Comparison of ENCODE assay signal across 27 cellular contexts in genomic region chr18:75472391-75472790, GRCh38. TPM values are rescaled to one million over a fixed set of nuclear protein-coding genes. Genes with fewer than 3 reads are reported as not detected.
"Had no signal": no experiment of that assay in that cellular context is flagged by ENCODE, and none has a peak within 500 bp of the region (broad histone marks: within the 10 kb centered on the region; RNA-seq: fewer than 3 reads in every experiment).

No MANE protein-coding gene starts in this region.

- H3K4me3 ChIP-seq: cardiac muscle cell, SK-N-MC had no signal

- H3K27me3 ChIP-seq: brain microvascular endothelial cell, cardiac muscle cell had no signal

- H3K36me3 ChIP-seq: brain microvascular endothelial cell, cardiac muscle cell had no signal

- H3K27ac ChIP-seq: brain microvascular endothelial cell, cardiac muscle cell, SK-N-MC, VCaP had no signal

- ATAC-seq: activated CD4-positive, alpha-beta T cell treated with anti-CD3 and anti-CD28 coated beads for 36 hours; activated CD8-positive, alpha-beta T cell treated with anti-CD3 and anti-CD28 coated beads for 36 hours; activated T-cell treated with anti-CD3 and anti-CD28 coated beads, Interleukin-2, amount 50 U/mL, for 72 hours; PC-3; T-cell had no signal

- FAIRE-seq: RCC 7860, TTC549 had no signal

- DNase-seq: activated CD4-positive, alpha-beta T cell treated with anti-CD3 and anti-CD28 coated beads for 36 hours; activated CD4-positive, CD25-positive, alpha-beta regulatory T cell; activated CD8-positive, alpha-beta memory T cell treated with anti-CD3 and anti-CD28 coated beads, Interleukin-2, amount 50 U/mL, for 4 hours; activated CD8-positive, alpha-beta T cell treated with anti-CD3 and anti-CD28 coated beads for 36 hours; activated gamma-delta T cell treated with Interleukin-2 at 50 U/mL for 16 hours; activated naive CD4-positive, alpha-beta T cell treated with anti-CD3 and anti-CD28 coated beads, Interleukin-2, amount 10 ng/mL, durations not matched to agents 7 days and 5 days; activated naive CD8-positive, alpha-beta T cell treated with anti-CD3 and anti-CD28 coated beads for 36 hours; activated T-cell treated with anti-CD3 and anti-CD28 coated beads, Interleukin-2, amount 50 U/mL, for 72 hours; brain microvascular endothelial cell; Karpas-422; NCI-H1048; NCI-H1694 treated with DMSO at 0.1 percent for 48 hours; NCI-H2029 treated with DMSO at 0.1 percent for 48 hours; NCI-H446; NCI-H524; PC-3; SHP77 treated with DMSO at 0.1 percent for 48 hours; T-cell; T-helper 2 cell; T1000 had no signal

RNA-seq across cellular contexts. Expression of gene SMIM21, which starts 44.9 kb away (rescaled TPM):
- total RNA-seq: activated CD4-positive, alpha-beta T cell treated with anti-CD3 and anti-CD28 coated beads for 36 hours; activated CD8-positive, alpha-beta T cell treated with anti-CD3 and anti-CD28 coated beads for 36 hours; activated naive CD8-positive, alpha-beta T cell treated with anti-CD3 and anti-CD28 coated beads for 36 hours; activated T-cell treated with anti-CD3 and anti-CD28 coated beads, Interleukin-2, amount 50 U/mL, for 72 hours; activated T-helper 2 cell treated with anti-CD3 and anti-CD28 coated beads, Interferon-gamma antibody, Interleukin-2, Interleukin-4, amounts not matched to agents 10 μg/mL and 5 μg/mL and 100 μg/mL, durations not matched to agents 14 hours and 24 hours and 36 hours; cardiac muscle cell; PC-3; T-cell had no signal
- polyA plus RNA-seq: adipose tissue, cardiac muscle cell had no signal
